In the genomic region with DNA sequence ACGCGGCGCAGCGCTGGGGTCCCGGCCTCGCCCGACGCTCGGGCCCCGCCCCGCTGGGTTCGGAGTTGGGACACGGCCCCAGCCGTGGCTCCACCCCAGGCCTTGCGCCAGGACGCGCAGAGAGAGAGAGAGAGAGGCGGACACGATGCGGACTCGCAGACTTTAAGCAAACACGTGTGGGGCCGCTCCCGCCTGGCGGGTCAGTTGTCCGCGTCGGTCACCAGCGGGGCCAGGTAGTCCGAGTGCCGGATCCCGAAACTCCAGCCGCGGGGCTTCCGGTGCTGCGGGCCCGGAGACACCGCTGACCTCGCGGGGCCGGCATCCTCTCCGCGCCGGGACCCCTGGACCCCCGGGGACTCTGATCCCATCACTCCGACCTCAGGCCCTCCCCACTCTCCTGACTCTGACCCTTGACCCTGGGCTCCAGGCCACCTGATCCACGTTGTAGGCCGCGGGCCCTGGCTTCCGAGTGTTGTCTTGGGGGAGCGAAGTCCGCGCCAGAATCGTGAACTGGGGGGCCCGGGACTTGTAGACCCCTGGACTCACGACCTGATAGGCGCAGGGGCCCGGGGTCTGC, we compare ENCODE assay signal across 8 cellular contexts. TPM values are rescaled to one million over a fixed set of nuclear protein-coding genes. Genes with fewer than 3 reads are reported as not detected.
DNase-seq lines count a peak whose midpoint lies in the region; ATAC-seq and TF ChIP-seq lines count a peak whose summit lies in the region.

No MANE protein-coding gene starts in this region.

- H3K27ac Mint-ChIP-seq in neural progenitor cell: no peak overlapping the region

- H3K4me3 Mint-ChIP-seq in neural progenitor cell: peak overlapping the region; percentile 80

- H3K36me3 ChIP-seq in HUES6 (ENCODE audit: control insufficient read depth, insufficient read depth, low read length): no peaks in the 10 kb centered on the region
- no peaks in the 10 kb centered on the region for H3K36me3 ChIP-seq in neural progenitor cell

- TF ChIP-seq CTCF in foreskin keratinocyte (conservative IDR thresholded peaks at IDR 0.05) (no peak), neural progenitor cell (IDR thresholded peaks at IDR 0.05) (no peak)

- ATAC-seq in foreskin keratinocyte: peak; percentile 5

- H3K4me1 Mint-ChIP-seq in neural progenitor cell: peaks cover 29% of the 10 kb centered on the region

- no peaks in the 10 kb centered on the region for H3K36me3 Mint-ChIP-seq in neural progenitor cell

- H3K27me3 ChIP-seq in HUES6 (ENCODE audit: control insufficient read depth, insufficient read depth, low read length) (peaks cover 77% of the 10 kb centered on the region), foreskin keratinocyte (no peaks in the 10 kb centered on the region), neural progenitor cell (peaks cover 82% of the 10 kb centered on the region)

- H2AFZ ChIP-seq in neural progenitor cell (replicated peaks): no peak overlapping the region

- H3K9me3 ChIP-seq in HUES6 (ENCODE audit: control insufficient read depth, insufficient read depth, low read depth, low read length): no peaks in the 10 kb centered on the region
- H3K9me3 ChIP-seq in neural progenitor cell (ENCODE audit: low read depth): no peaks in the 10 kb centered on the region

- H3K9ac ChIP-seq in HUES6 (ENCODE audit: low read length): peak overlapping the region; percentile 42
- no peak overlapping the region for H3K9ac ChIP-seq in neural progenitor cell

- H4K20me1 ChIP-seq in neural progenitor cell (ENCODE audit: low read depth): peaks cover 50% of the 10 kb centered on the region

- H3K4me2 ChIP-seq in neural progenitor cell: peak overlapping the region; percentile 91

- no peak overlapping the region for H3K27ac ChIP-seq in HUES6 (ENCODE audit: low read depth, low read length)
- peak overlapping the region; percentile 98 for H3K27ac ChIP-seq in foreskin keratinocyte
- no peak overlapping the region for H3K27ac ChIP-seq in neural progenitor cell

- H3K79me2 ChIP-seq in neural progenitor cell (ENCODE audit: low read depth): no peaks in the 10 kb centered on the region

- H3K4me1 ChIP-seq in HUES6 (ENCODE audit: control insufficient read depth, insufficient read depth, low read length) (peaks cover 19% of the 10 kb centered on the region), foreskin keratinocyte (no peaks in the 10 kb centered on the region), neural progenitor cell (peaks cover 24% of the 10 kb centered on the region)

- H3K9me3 Mint-ChIP-seq in neural progenitor cell: peaks cover 2% of the 10 kb centered on the region

- H3K4me3 ChIP-seq in HUES6 (ENCODE audit: low read depth, low read length) (peak overlapping the region; percentile 75), neural progenitor cell (peak overlapping the region; percentile 66)

- H3F3A ChIP-seq in neural progenitor cell (ENCODE audit: low read depth): peaks cover 58% of the 10 kb centered on the region

- DNase-seq in activated CD4-positive, alpha-beta T cell treated with anti-CD3 and anti-CD28 coated beads for 48 hours: peak; percentile 73
- no peak for DNase-seq in activated CD4-positive, alpha-beta T cell treated with anti-CD3 and anti-CD28 coated beads for 4 hours
- DNase-seq in activated CD8-positive, alpha-beta memory T cell treated with anti-CD3 and anti-CD28 coated beads, Interleukin-2, amount 50 U/mL, for 48 hours: peak; percentile 86
- DNase-seq in foreskin keratinocyte (peak; percentile 54 to 81), neural progenitor cell (ENCODE audit: low spot score) (peak; percentile 52), NCI-H2029 (lab: John Stamatoyannopoulos, UW) (no peak), NCI-H1436 treated with DMSO at 0.1 percent for 48 hours (lab: John Stamatoyannopoulos, UW) (no peak)

- H3K27me3 Mint-ChIP-seq in neural progenitor cell (ENCODE audit: insufficient read depth, low read depth): peaks cover 55% of the 10 kb centered on the region

RNA-seq across cellular contexts. Expression of gene TYMP, which starts 0.6 kb away (rescaled TPM):
- 46.6 and 56.6 TPM in 2 replicates for total RNA-seq in foreskin keratinocyte
- polyA plus RNA-seq in foreskin keratinocyte: 50.0 and 66.5 TPM in 2 replicates
- 0.81 TPM in 1 of 2 replicates, not detected in the other for total RNA-seq in neural progenitor cell (ENCODE audit: low replicate concordance)

RNA-seq across cellular contexts. Expression of gene SCO2, which starts 5.0 kb away (rescaled TPM):
- total RNA-seq in foreskin keratinocyte (1.3 and 1.9 TPM in 2 replicates), neural progenitor cell (ENCODE audit: low replicate concordance) (1.1 TPM in 1 of 2 replicates, not detected in the other)
- 1.5 and 1.8 TPM in 2 replicates for polyA plus RNA-seq in foreskin keratinocyte

RNA-seq across cellular contexts. Expression of gene KLHDC7B, which starts 15.3 kb away (rescaled TPM):
- total RNA-seq in foreskin keratinocyte (not detected in 2 replicates), neural progenitor cell (ENCODE audit: low replicate concordance) (not detected in 2 replicates)
- 0.02 TPM in 1 of 2 replicates, not detected in the other for polyA plus RNA-seq in foreskin keratinocyte

RNA-seq across cellular contexts. Expression of gene NCAPH2, which starts 22.3 kb away (rescaled TPM):
- total RNA-seq in foreskin keratinocyte (66.6 and 68.4 TPM in 2 replicates), neural progenitor cell (ENCODE audit: low replicate concordance) (41.2 and 64.4 TPM in 2 replicates)
- polyA plus RNA-seq in foreskin keratinocyte: 54.9 and 56.9 TPM in 2 replicates

RNA-seq across cellular contexts. Expression of gene LMF2, which starts 22.9 kb away (rescaled TPM):
- 39.3 and 44.0 TPM in 2 replicates for total RNA-seq in foreskin keratinocyte
- polyA plus RNA-seq in foreskin keratinocyte: 56.2 and 65.4 TPM in 2 replicates
- total RNA-seq in neural progenitor cell (ENCODE audit: low replicate concordance): 7.1 and 38.2 TPM in 2 replicates

Comparison
In these comparisons a context has a peak if more than half of its experiments do, and no peak if none do; other contexts are left out.
1. DNase-seq: peak in activated CD4-positive, alpha-beta T cell treated with anti-CD3 and anti-CD28 coated beads for 48 hours (single experiment), activated CD8-positive, alpha-beta memory T cell treated with anti-CD3 and anti-CD28 coated beads, Interleukin-2, amount 50 U/mL, for 48 hours (single experiment), foreskin keratinocyte (2 of 2) and neural progenitor cell (single experiment); none in activated CD4-positive, alpha-beta T cell treated with anti-CD3 and anti-CD28 coated beads for 4 hours (0 of 2), NCI-H2029 (single experiment) and NCI-H1436 treated with DMSO at 0.1 percent for 48 hours (single experiment).
2. RNA of gene TYMP, which starts 0.6 kb away (total RNA-seq): 46.6 to 56.6 TPM in foreskin keratinocyte; 0.81 TPM in neural progenitor cell; every median in the first group is over 10 times any median in the second.